19 cellular contexts compared by ENCODE assay signal in the genomic region with DNA sequence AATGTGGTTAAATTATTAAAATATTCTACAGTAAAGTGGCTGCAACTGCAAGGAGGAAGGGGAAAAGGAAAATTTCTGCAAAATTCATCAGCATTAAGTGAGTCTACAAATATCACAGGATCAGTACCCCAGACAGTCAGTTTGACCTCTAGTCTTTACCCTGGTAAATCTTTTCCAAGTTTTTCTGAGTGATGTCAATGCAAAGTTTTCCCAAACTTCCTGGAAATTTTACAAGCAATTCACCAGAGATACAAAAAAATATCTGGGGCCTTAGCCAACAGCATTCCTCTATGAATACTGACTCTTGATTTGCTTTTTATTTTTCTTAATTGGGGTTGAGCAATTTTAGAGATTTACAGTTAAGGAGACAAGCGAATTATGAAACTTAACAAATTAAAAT.
DNase-seq lines count a peak whose midpoint lies in the region; ATAC-seq and TF ChIP-seq lines count a peak whose summit lies in the region.
"Had no signal": no experiment of that assay in that cellular context is flagged by ENCODE, and none has a peak within 500 bp of the region (broad histone marks: within the 10 kb centered on the region; RNA-seq: fewer than 3 reads in every experiment).

No MANE protein-coding gene starts in this region.

- peaks cover 16% of the 10 kb centered on the region for H3K4me1 ChIP-seq in ACC112 (ENCODE audit: control insufficient read depth, insufficient read depth, low read length, unreplicated experiment)

- peak overlapping the region; percentile 71 for H3K27ac Mint-ChIP-seq in mesothelial cell of epicardium
- H3K27ac Mint-ChIP-seq: H9; natural killer cell treated with Interleukin-12 subunit alpha and Interleukin-12 subunit beta and Interleukin-15 and Interleukin-18, amount 100 ng/mL, for 72 hours; stimulated activated naive B cell treated with anti-CD40 and anti-IgM and Interleukin-4, amounts not matched to agents 10 μg/mL and 1 μg/mL and 100 μg/mL, for 72 hours; T-cell had no signal

- no peak overlapping the region for H3K27ac ChIP-seq in ACC112 (ENCODE audit: low read depth, low read length)
- H3K27ac ChIP-seq: epithelial cell of prostate, RWPE1 had no signal

- TF ChIP-seq CTCF in fibroblast of mammary gland (conservative IDR thresholded peaks at IDR 0.05; ENCODE audit: control insufficient read depth, insufficient read depth, low read depth, low read length) = no peak
- no peak for TF ChIP-seq CTCF in mesothelial cell of epicardium (IDR thresholded peaks at IDR 0.05; ENCODE audit: unreplicated experiment)

- no peaks in the 10 kb centered on the region for H3K27me3 ChIP-seq in ACC112 (ENCODE audit: insufficient read depth, low read length)
- H3K27me3 ChIP-seq: tibial nerve had no signal

- peaks cover 19% of the 10 kb centered on the region for H3K4me1 Mint-ChIP-seq in mesothelial cell of epicardium
- H3K4me1 Mint-ChIP-seq: stimulated activated naive B cell treated with anti-CD40 and anti-IgM and Interleukin-4, amounts not matched to agents 10 μg/mL and 1 μg/mL and 100 μg/mL, for 72 hours; T-cell had no signal

- H3K4me3 ChIP-seq in ACC112 (ENCODE audit: low read depth, low read length) = peak overlapping the region; percentile 57; the same call in 1 of the 2 replicates
- no peak overlapping the region for H3K4me3 ChIP-seq in fibroblast of mammary gland (ENCODE audit: control insufficient read depth, low read depth, low read length)
- H3K4me3 ChIP-seq: tibial nerve had no signal

- no peaks in the 10 kb centered on the region for H3K27me3 Mint-ChIP-seq in mesothelial cell of epicardium (ENCODE audit: low read depth)
- H3K27me3 Mint-ChIP-seq: natural killer cell treated with Interleukin-12 subunit alpha and Interleukin-12 subunit beta and Interleukin-15 and Interleukin-18, amount 100 ng/mL, for 72 hours; stimulated activated naive B cell treated with anti-CD40 and anti-IgM and Interleukin-4, amounts not matched to agents 10 μg/mL and 1 μg/mL and 100 μg/mL, for 72 hours; T-cell had no signal

- DNase-seq in HCEC 1CT = peak; percentile 35
- peak; percentile 73 for DNase-seq in fibroblast of mammary gland (ENCODE audit: low read depth)
- DNase-seq in mesothelial cell of epicardium (ENCODE audit: low spot score in 2 of 2, unreplicated experiment in 2 of 2) = no peak
- no peak for DNase-seq in NCI-H1436 (lab: John Stamatoyannopoulos, UW)
- no peak for DNase-seq in activated CD4-positive, alpha-beta T cell treated with anti-CD3 and anti-CD28 coated beads, Interleukin-2, amount 50 U/mL, for 48 hours
- DNase-seq: activated CD4-positive, alpha-beta T cell treated with anti-CD3 and anti-CD28 coated beads for 48 hours; activated naive CD4-positive, alpha-beta T cell treated with Interleukin-2 at 50 U/mL for 16 hours; H9; mesendoderm; NCI-H2029 treated with DMSO at 0.1 percent for 48 hours; stimulated activated naive B cell treated with anti-CD40 and anti-IgM and Interleukin-4, amounts not matched to agents 10 μg/mL and 1 μg/mL and 100 μg/mL, for 72 hours; T-cell had no signal

- no peak overlapping the region for H3K4me3 Mint-ChIP-seq in mesothelial cell of epicardium
- H3K4me3 Mint-ChIP-seq: H9; natural killer cell treated with Interleukin-12 subunit alpha and Interleukin-12 subunit beta and Interleukin-15 and Interleukin-18, amount 100 ng/mL, for 72 hours; stimulated activated naive B cell treated with anti-CD40 and anti-IgM and Interleukin-4, amounts not matched to agents 10 μg/mL and 1 μg/mL and 100 μg/mL, for 72 hours; T-cell had no signal

- H3K79me2 ChIP-seq in ACC112 (ENCODE audit: control insufficient read depth, insufficient read depth, low read length, unreplicated experiment) = no peaks in the 10 kb centered on the region

- H3K9me3 Mint-ChIP-seq in mesothelial cell of epicardium = peaks cover 13% of the 10 kb centered on the region
- H3K9me3 Mint-ChIP-seq: H9 had no signal

- ATAC-seq in GM21360 (IDR thresholded peaks at IDR 0.05; ENCODE audit: unreplicated experiment) (no peak), GM19395 (IDR thresholded peaks at IDR 0.05; ENCODE audit: unreplicated experiment) (no peak)
- ATAC-seq: natural killer cell treated with Interleukin-12 subunit alpha and Interleukin-12 subunit beta and Interleukin-15 and Interleukin-18, amount 100 ng/mL, for 72 hours; stimulated activated naive B cell treated with anti-CD40 and anti-IgM and Interleukin-4, amounts not matched to agents 10 μg/mL and 1 μg/mL and 100 μg/mL, for 72 hours; T-cell had no signal

- no peaks in the 10 kb centered on the region for H3K36me3 Mint-ChIP-seq in mesothelial cell of epicardium
- H3K36me3 Mint-ChIP-seq: natural killer cell treated with Interleukin-12 subunit alpha and Interleukin-12 subunit beta and Interleukin-15 and Interleukin-18, amount 100 ng/mL, for 72 hours; stimulated activated naive B cell treated with anti-CD40 and anti-IgM and Interleukin-4, amounts not matched to agents 10 μg/mL and 1 μg/mL and 100 μg/mL, for 72 hours; T-cell had no signal

- H3K36me3 ChIP-seq in ACC112 (ENCODE audit: insufficient read depth, low read length) = no peaks in the 10 kb centered on the region
- H3K36me3 ChIP-seq: tibial nerve had no signal

- H2AFZ ChIP-seq in ACC112 (ENCODE audit: low read length, unreplicated experiment) = peak overlapping the region; percentile 69

Comparison
In these comparisons a context has a peak if more than half of its experiments do, and no peak if none do; other contexts are left out.
1. DNase-seq: peak in HCEC 1CT (single experiment) and fibroblast of mammary gland (single experiment); none in mesothelial cell of epicardium (0 of 2), NCI-H1436 (single experiment) and activated CD4-positive, alpha-beta T cell treated with anti-CD3 and anti-CD28 coated beads, Interleukin-2, amount 50 U/mL, for 48 hours (0 of 2).